In the genomic region with DNA sequence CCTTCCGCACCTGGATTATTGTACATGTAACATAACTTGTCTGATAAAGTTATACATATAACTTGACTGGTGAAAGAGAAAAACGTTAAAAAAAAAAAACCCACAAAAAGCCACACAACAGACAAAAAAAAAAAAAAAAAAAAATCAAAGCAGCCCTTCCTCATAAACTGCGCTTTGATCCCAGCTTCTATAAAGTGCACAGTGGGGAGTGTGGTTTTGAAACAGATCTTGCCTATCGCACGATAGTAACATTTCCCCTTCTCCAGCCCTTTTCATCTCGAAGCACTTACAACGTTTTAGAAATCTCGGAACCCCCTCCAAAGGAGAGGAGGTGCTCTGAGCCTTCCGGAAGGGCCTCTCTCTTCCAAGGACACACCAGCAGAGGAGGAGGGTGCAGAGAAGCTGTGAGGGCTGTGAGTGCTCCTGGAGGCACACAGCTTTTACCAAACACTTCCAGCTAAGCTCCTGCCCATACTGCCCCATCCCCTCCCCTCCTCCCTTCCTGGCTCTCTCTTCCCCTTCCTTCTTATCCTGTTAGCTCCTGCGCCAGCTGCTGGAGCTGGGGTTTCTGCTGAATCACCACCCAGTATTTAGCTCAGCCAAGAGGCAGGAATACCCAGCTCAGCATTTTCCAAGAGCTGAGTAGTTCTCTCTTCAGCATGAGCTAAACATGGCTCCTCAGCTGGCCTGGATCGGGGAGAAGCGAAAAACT, we compare ENCODE assay signal across 9 cellular contexts. TPM values are rescaled to one million over a fixed set of nuclear protein-coding genes. Genes with fewer than 3 reads are reported as not detected.
DNase-seq lines count a peak whose midpoint lies in the region; ATAC-seq, FAIRE-seq and TF ChIP-seq lines count a peak whose summit lies in the region.
"Had no signal": no experiment of that assay in that cellular context is flagged by ENCODE, and none has a peak within 500 bp of the region (broad histone marks: within the 10 kb centered on the region; RNA-seq: fewer than 3 reads in every experiment).

No MANE protein-coding gene starts in this region.

- no peak overlapping the region for H3K4me3 ChIP-seq in small intestine (ENCODE audit: low read depth in 1 of 2, low read length in 2 of 2)

- no peak for FAIRE-seq in small intestine (lab: Jason Lieb, UNC)

- no peaks in the 10 kb centered on the region for H3K27me3 ChIP-seq in small intestine (ENCODE audit: control insufficient read depth in 2 of 2, insufficient read depth in 2 of 2, low read length in 2 of 2)

- H3K27ac ChIP-seq in 22Rv1 = peak overlapping the region; percentile 22; the same call in 1 of the 2 replicates
- H3K27ac ChIP-seq in small intestine (ENCODE audit: low read depth in 1 of 2, low read length in 1 of 2) = peak overlapping the region; percentile 62 to 91

- no peak for ATAC-seq in GM18519 (IDR thresholded peaks at IDR 0.05; ENCODE audit: low FRiP score, unreplicated experiment)
- no peak for ATAC-seq in HG03571 (IDR thresholded peaks at IDR 0.05; ENCODE audit: unreplicated experiment)

- no peaks in the 10 kb centered on the region for H3K9me3 ChIP-seq in small intestine (ENCODE audit: control insufficient read depth, low read depth)

- no peak for TF ChIP-seq CTCF in 22Rv1 (IDR thresholded peaks at IDR 0.05)

- WGBS in small intestine, 3 donors = 22 to 28% (median 27%) methylated on average over 12 of the region's 12 CpGs

- DNase-seq in HS-5 (ENCODE audit: low read depth) (peak; percentile 52), brain pericyte (ENCODE audit: low read depth, low spot score) (peak; percentile 53), islet precursor cell (peak; percentile 82), small intestine (peak; percentile 79), inferior parietal cortex (ENCODE audit: extremely low spot score) (no peak)
- DNase-seq: activated naive CD8-positive, alpha-beta T cell treated with anti-CD3 and anti-CD28 coated beads, Interleukin-2, amount 10 ng/mL, durations not matched to agents 7 days and 5 days had no signal

- peaks cover 0 to 5% of the 10 kb centered on the region in 2 donors for H3K4me1 ChIP-seq in small intestine (ENCODE audit: control insufficient read depth in 2 of 2, insufficient read depth in 1 of 2, low read depth in 1 of 2, low read length in 1 of 2)

- H3K36me3 ChIP-seq in small intestine (ENCODE audit: control insufficient read depth in 2 of 2, insufficient read depth in 2 of 2, low read length in 2 of 2) = peaks cover 0 to 3% of the 10 kb centered on the region in 2 donors

RNA-seq across cellular contexts. Expression of a gene that starts 28.4 kb away (rescaled TPM):
- 10 to 100 TPM; 11.3 to 59.6 (median 20.1) TPM for polyA plus RNA-seq in small intestine

RNA-seq across cellular contexts. Expression of a gene that starts 36.0 kb away (rescaled TPM):
- under 1 TPM in 1 of 3 donors, not detected in 2; 0.81 TPM for polyA plus RNA-seq in small intestine

RNA-seq across cellular contexts. Expression of a gene that starts 50.2 kb away (rescaled TPM):
- polyA plus RNA-seq in small intestine = under 1 TPM in 1 of 3 donors, not detected in 2; 0.04 TPM

RNA-seq across cellular contexts. Expression of a gene that starts 59.7 kb away (rescaled TPM):
- 10 to 100 TPM; 43.8 to 67.0 (median 65.1) TPM for polyA plus RNA-seq in small intestine
